9 cellular contexts compared by ENCODE assay signal in the genomic region with DNA sequence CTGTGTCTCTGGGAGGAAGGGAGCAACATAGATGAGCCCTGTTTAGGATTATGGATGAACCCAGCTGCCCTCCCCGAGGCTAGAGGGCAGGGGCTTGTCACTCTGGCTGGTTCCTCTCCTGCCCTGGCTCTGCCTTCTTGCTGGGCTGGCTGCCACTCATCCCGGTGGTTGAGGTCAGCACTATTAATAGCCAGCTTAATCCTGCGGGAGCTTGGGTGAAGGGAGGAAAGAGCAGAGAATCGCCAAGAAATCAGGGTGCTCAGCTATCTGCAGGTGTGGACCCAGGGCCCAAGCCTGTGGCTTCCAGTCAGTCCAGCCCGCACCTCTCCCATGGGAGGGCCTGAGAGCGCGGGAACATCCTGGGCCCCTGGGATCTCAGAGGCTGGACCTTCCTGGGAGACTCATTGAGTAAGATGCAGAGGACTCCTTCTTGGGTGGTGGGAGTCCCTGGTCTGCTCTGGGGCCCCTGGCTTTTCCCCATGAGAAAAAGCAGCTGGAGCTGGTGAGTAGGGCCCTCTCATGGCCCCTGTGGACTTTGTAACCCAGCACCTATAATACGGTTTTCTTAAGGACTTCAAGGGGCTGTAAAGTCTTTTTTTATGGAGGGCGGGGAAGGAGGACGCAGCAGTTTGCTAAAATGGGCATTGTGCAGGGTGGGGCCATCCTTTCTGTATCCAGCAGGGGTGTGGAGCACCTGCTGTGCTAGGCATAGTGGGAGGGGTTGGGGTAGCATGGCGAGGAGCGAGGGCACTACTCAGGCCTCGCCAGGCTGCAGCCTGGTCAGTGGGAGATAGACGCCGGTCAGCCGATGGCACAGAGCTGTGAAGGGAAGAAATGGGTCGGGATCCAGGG. TPM values are rescaled to one million over a fixed set of nuclear protein-coding genes. Genes with fewer than 3 reads are reported as not detected.
A peak's percentile ranks its signal among the peaks of the same experiment; 100 is the strongest.
DNase-seq lines count a peak whose midpoint lies in the region; ATAC-seq, FAIRE-seq and TF ChIP-seq lines count a peak whose summit lies in the region.
"Had no signal": no experiment of that assay in that cellular context is flagged by ENCODE, and none has a peak within 500 bp of the region (broad histone marks: within the 10 kb centered on the region; RNA-seq: fewer than 3 reads in every experiment).

No MANE protein-coding gene starts in this region.

- CTCF ChIA-PET in HEK293T (lab: Yijun Ruan, JAX), result interaction anchor here (1.1 to 1.5 kb wide), 2 partner anchors 25 to 28 kb away, joined by 3 to 4 read pairs; partner anchors contain the start of gene CNNM4

- DNase-seq in HEK293T (ENCODE audit: extremely low spot score) (no peak), ascending aorta (ENCODE audit: low spot score in 2 of 2) (peak; percentile 39 to 79), left ventricle myocardium superior (peak; percentile 84), SIG-M5 treated with dmso at 0.1 percent for 504 hours (lab: John Stamatoyannopoulos, UW; ENCODE audit: unreplicated experiment) (no peak), GM12891 (ENCODE audit: insufficient read length, low spot score) (no peak)

- TF ChIP-seq POLR2A in GM12891 (IDR thresholded peaks at IDR 0.05; ENCODE audit: low read depth, low read length), result no peak

- H3K9ac ChIP-seq in skeletal muscle tissue (ENCODE audit: low read depth in 1 of 3, low read length in 3 of 3), result peak overlapping the region; percentile 84 to 93 (median 92)

- no peaks in the 10 kb centered on the region for H3K27me3 ChIP-seq in ascending aorta
- H3K27me3 ChIP-seq in skeletal muscle tissue (ENCODE audit: control insufficient read depth in 3 of 3, insufficient read depth in 3 of 3, low read length in 3 of 3), result no peaks in the 10 kb centered on the region

- ATAC-seq in left ventricle myocardium superior, result peak; percentile 88
- no peak for ATAC-seq in GM18870 (IDR thresholded peaks at IDR 0.05; ENCODE audit: unreplicated experiment)
- ATAC-seq in HG03520 (IDR thresholded peaks at IDR 0.05; ENCODE audit: unreplicated experiment), result no peak

- no peak for TF ChIP-seq CTCF in ascending aorta (IDR thresholded peaks at IDR 0.05)

- H3K4me3 ChIP-seq in ascending aorta (peak overlapping the region in 1 of 2 donors; percentile 9), skeletal muscle tissue (ENCODE audit: low read length in 3 of 3) (peak overlapping the region; percentile 57 to 84 (median 79))

- POLR2A ChIA-PET in HEK293T (lab: Yijun Ruan, JAX), result interaction anchor here (0.7 to 1.4 kb wide), 2 partner anchors 27 to 150 kb away, joined by 3 to 9 read pairs; partner anchors contain the start of genes CNNM3 and KANSL3

- intact Hi-C loops in ascending aorta (cut with DNase I) (no loop called here), left ventricle myocardium superior (cut with micrococcal nuclease) (no loop called here)

- H3K4me1 ChIP-seq in ascending aorta, result peaks cover 4 to 21% of the 10 kb centered on the region in 2 donors
- peaks cover 24 to 41% (median 28%) of the 10 kb centered on the region in 3 donors for H3K4me1 ChIP-seq in skeletal muscle tissue (ENCODE audit: control insufficient read depth in 3 of 3, insufficient read depth in 3 of 3, low read length in 3 of 3)

- H3K36me3 ChIP-seq in ascending aorta, result no peaks in the 10 kb centered on the region
- H3K36me3 ChIP-seq in skeletal muscle tissue (ENCODE audit: control insufficient read depth in 3 of 3, insufficient read depth in 3 of 3, low read length in 3 of 3), result no peaks in the 10 kb centered on the region

- no peak for FAIRE-seq in GM12891 (lab: Jason Lieb, UNC)
- FAIRE-seq: G401.6 had no signal

- H3K27ac ChIP-seq in ascending aorta (peak overlapping the region; percentile 62 to 72), skeletal muscle tissue (ENCODE audit: low read depth, low read length) (peak overlapping the region; percentile 99)

- H3K9me3 ChIP-seq in ascending aorta (no peaks in the 10 kb centered on the region), skeletal muscle tissue (ENCODE audit: control insufficient read depth in 3 of 3, low read length in 3 of 3) (no peaks in the 10 kb centered on the region)

TF ChIP-seq in HEK293T, 16 proteins besides CTCF, POLR2A, EP300 and RAD21:
- TF ChIP-seq FOXM1 (IDR thresholded peaks at IDR 0.05; ENCODE audit: borderline replicate concordance) (no peak; the same call in 1 of the 2 replicates), CTBP1 (IDR thresholded peaks at IDR 0.05; ENCODE audit: borderline replicate concordance) (peak; percentile 36; the same call in 1 of the 2 replicates), ARNT (IDR thresholded peaks at IDR 0.05) (no peak), SP1 (IDR thresholded peaks at IDR 0.05) (no peak), PKNOX1 (IDR thresholded peaks at IDR 0.05) (peak; percentile 94), ZNF384 (IDR thresholded peaks at IDR 0.05) (no peak)
TF ChIP-seq in HEK293T: peak in this region for 2.

TF ChIP-seq in GM12891, 5 proteins besides CTCF, POLR2A, EP300 and RAD21:
- TF ChIP-seq TAF1 (IDR thresholded peaks at IDR 0.05; ENCODE audit: low read depth, low read length) (no peak), PAX5 (IDR thresholded peaks at IDR 0.05; ENCODE audit: insufficient read depth, low read length, severe bottlenecking) (no peak), POLR2AphosphoS5 (IDR thresholded peaks at IDR 0.05; ENCODE audit: low read depth, low read length) (no peak), SPI1 (IDR thresholded peaks at IDR 0.05; ENCODE audit: low read depth, low read length) (no peak), POU2F2 (IDR thresholded peaks at IDR 0.05; ENCODE audit: low read depth, low read length) (no peak)

RNA-seq across cellular contexts. Expression of gene CNNM3, which starts 27.4 kb away (rescaled TPM):
- total RNA-seq in ascending aorta, result 24.5 TPM
- 16.8 TPM for total RNA-seq in left ventricle myocardium superior
- total RNA-seq in skeletal muscle tissue, result 4.2 TPM
- 5.2 TPM for polyA plus RNA-seq in GM12891 (2012; ENCODE audit: low read depth, missing spikeins)

RNA-seq across cellular contexts. Expression of gene CNNM4, which starts 27.9 kb away (rescaled TPM):
- total RNA-seq in ascending aorta (2.7 TPM), left ventricle myocardium superior (30.8 TPM), skeletal muscle tissue (6.3 TPM)
- polyA plus RNA-seq in GM12891 (2012; ENCODE audit: low read depth, missing spikeins), result 9.2 TPM

RNA-seq across cellular contexts. Expression of gene LMAN2L, which starts 48.8 kb away (rescaled TPM):
- total RNA-seq in ascending aorta (9.5 TPM), left ventricle myocardium superior (25.5 TPM), skeletal muscle tissue (37.1 TPM)
- polyA plus RNA-seq in GM12891 (2012; ENCODE audit: low read depth, missing spikeins), result 7.8 TPM

RNA-seq across cellular contexts. Expression of gene ANKRD23, which starts 55.2 kb away (rescaled TPM):
- 4.0 TPM for total RNA-seq in ascending aorta
- total RNA-seq in left ventricle myocardium superior, result 5.5 TPM
- total RNA-seq in skeletal muscle tissue, result 5.2 TPM
- polyA plus RNA-seq in GM12891 (2012; ENCODE audit: low read depth, missing spikeins), result 2.2 TPM

Comparison
In these comparisons a context has a peak if more than half of its experiments do, and no peak if none do; other contexts are left out.
1. DNase-seq: peak in ascending aorta (2 of 2) and left ventricle myocardium superior (single experiment); none in HEK293T (single experiment), SIG-M5 treated with dmso at 0.1 percent for 504 hours (single experiment) and GM12891 (single experiment).